17 cellular contexts compared by ENCODE assay signal in genomic region chr9:89555016-89555415, GRCh38. TPM values are rescaled to one million over a fixed set of nuclear protein-coding genes. Genes with fewer than 3 reads are reported as not detected.
A peak's percentile ranks its signal among the peaks of the same experiment; 100 is the strongest.
DNase-seq lines count a peak whose midpoint lies in the region; ATAC-seq and TF ChIP-seq lines count a peak whose summit lies in the region.
"Had no signal": no experiment of that assay in that cellular context is flagged by ENCODE, and none has a peak within 500 bp of the region (broad histone marks: within the 10 kb centered on the region; RNA-seq: fewer than 3 reads in every experiment).

No MANE protein-coding gene starts in this region.

- H3K27ac ChIP-seq in adrenal gland, result peak overlapping the region in 1 of 5 donors; percentile 51
- H3K27ac ChIP-seq in neural progenitor cell, result no peak overlapping the region
- peak overlapping the region; percentile 78 for H3K27ac ChIP-seq in upper lobe of right lung

- H3K4me1 ChIP-seq in adrenal gland (replicated peaks in 1 of 2) (no peaks in the 10 kb centered on the region), neural progenitor cell (no peaks in the 10 kb centered on the region), upper lobe of right lung (peaks cover 21% of the 10 kb centered on the region)

- no peak for DNase-seq in natural killer cell treated with Interleukin-12 subunit alpha and Interleukin-12 subunit beta and Interleukin-15 and Interleukin-18, amount 100 ng/mL, for 72 hours (ENCODE audit: low spot score)
- DNase-seq in natural killer cell (no peak), adrenal gland (peak in 5 of 7 donors; percentile 29 to 72 (median 68)), neural progenitor cell (ENCODE audit: low spot score) (no peak), upper lobe of right lung (no peak)
- DNase-seq: 8988T, GDM1, H7, KBM-7, NCI-H1092 treated with DMSO at 0.1 percent for 48 hours, NCI-H1694, NCI-H524 had no signal

- no peaks in the 10 kb centered on the region for H4K20me1 ChIP-seq in neural progenitor cell (ENCODE audit: low read depth)

- H3K9me3 ChIP-seq in adrenal gland (replicated peaks in 1 of 3), result no peaks in the 10 kb centered on the region
- H3K9me3 ChIP-seq in neural progenitor cell (ENCODE audit: low read depth), result no peaks in the 10 kb centered on the region
- H3K9me3 ChIP-seq in upper lobe of right lung, result no peaks in the 10 kb centered on the region

- H3K4me3 Mint-ChIP-seq in natural killer cell treated with Interleukin-12 subunit alpha and Interleukin-12 subunit beta and Interleukin-15 and Interleukin-18, amount 100 ng/mL, for 72 hours, result no peak overlapping the region
- H3K4me3 Mint-ChIP-seq in natural killer cell (no peak overlapping the region), neural progenitor cell (no peak overlapping the region)

- H3K36me3 Mint-ChIP-seq in natural killer cell treated with Interleukin-12 subunit alpha and Interleukin-12 subunit beta and Interleukin-15 and Interleukin-18, amount 100 ng/mL, for 72 hours, result no peaks in the 10 kb centered on the region
- H3K36me3 Mint-ChIP-seq in natural killer cell, result no peaks in the 10 kb centered on the region
- H3K36me3 Mint-ChIP-seq in neural progenitor cell, result no peaks in the 10 kb centered on the region

- H3K27me3 ChIP-seq in adrenal gland, result no peaks in the 10 kb centered on the region
- H3K27me3 ChIP-seq in neural progenitor cell, result no peaks in the 10 kb centered on the region
- no peaks in the 10 kb centered on the region for H3K27me3 ChIP-seq in upper lobe of right lung

- H3K27ac Mint-ChIP-seq in natural killer cell treated with Interleukin-12 subunit alpha and Interleukin-12 subunit beta and Interleukin-15 and Interleukin-18, amount 100 ng/mL, for 72 hours, result peak overlapping the region; percentile 5 to 77
- H3K27ac Mint-ChIP-seq in natural killer cell (no peak overlapping the region), neural progenitor cell (peak overlapping the region; percentile 73)

- intact Hi-C loops in natural killer cell (cut with micrococcal nuclease) (no loop called here), adrenal gland (cut with DNase I) (no loop called here), upper lobe of right lung (cut with DNase I) (no loop called here)

- ATAC-seq in natural killer cell treated with Interleukin-12 subunit alpha and Interleukin-12 subunit beta and Interleukin-15 and Interleukin-18, amount 100 ng/mL, for 72 hours, result no peak
- ATAC-seq in natural killer cell (no peak), upper lobe of right lung (no peak), GM21423 (IDR thresholded peaks at IDR 0.05; ENCODE audit: unreplicated experiment) (no peak), HG03432 (IDR thresholded peaks at IDR 0.05; ENCODE audit: unreplicated experiment) (no peak), HG02763 (IDR thresholded peaks at IDR 0.05; ENCODE audit: unreplicated experiment) (no peak)
- ATAC-seq: Panc1 had no signal

- H3K36me3 ChIP-seq in adrenal gland (replicated peaks in 1 of 2), result no peaks in the 10 kb centered on the region
- H3K36me3 ChIP-seq in neural progenitor cell, result no peaks in the 10 kb centered on the region
- H3K36me3 ChIP-seq in upper lobe of right lung, result no peaks in the 10 kb centered on the region

- 61 to 67% (median 62%) methylated on average over 8 of the region's 8 CpGs for WGBS in adrenal gland, 4 donors

- TF ChIP-seq CTCF in natural killer cell (IDR thresholded peaks at IDR 0.05), result no peak
- TF ChIP-seq CTCF in adrenal gland (IDR thresholded peaks at IDR 0.05), result no peak
- TF ChIP-seq CTCF in neural progenitor cell (IDR thresholded peaks at IDR 0.05), result no peak
- TF ChIP-seq CTCF in upper lobe of right lung (IDR thresholded peaks at IDR 0.05), result no peak

- H3F3A ChIP-seq in neural progenitor cell (ENCODE audit: low read depth), result no peaks in the 10 kb centered on the region

- no peak overlapping the region for H3K9ac ChIP-seq in neural progenitor cell

- H3K4me3 ChIP-seq in adrenal gland, result no peak overlapping the region
- no peak overlapping the region for H3K4me3 ChIP-seq in neural progenitor cell
- no peak overlapping the region for H3K4me3 ChIP-seq in upper lobe of right lung

- no peaks in the 10 kb centered on the region for H3K9me3 Mint-ChIP-seq in natural killer cell treated with Interleukin-12 subunit alpha and Interleukin-12 subunit beta and Interleukin-15 and Interleukin-18, amount 100 ng/mL, for 72 hours
- H3K9me3 Mint-ChIP-seq in natural killer cell, result no peaks in the 10 kb centered on the region
- H3K9me3 Mint-ChIP-seq in neural progenitor cell, result no peaks in the 10 kb centered on the region

- no peaks in the 10 kb centered on the region for H3K79me2 ChIP-seq in neural progenitor cell (ENCODE audit: low read depth)

- no peak overlapping the region for H3K4me2 ChIP-seq in neural progenitor cell

- H3K27me3 Mint-ChIP-seq in natural killer cell treated with Interleukin-12 subunit alpha and Interleukin-12 subunit beta and Interleukin-15 and Interleukin-18, amount 100 ng/mL, for 72 hours, result no peaks in the 10 kb centered on the region
- H3K27me3 Mint-ChIP-seq in natural killer cell (ENCODE audit: low read depth in 2 of 2), result no peaks in the 10 kb centered on the region
- H3K27me3 Mint-ChIP-seq in neural progenitor cell (ENCODE audit: insufficient read depth, low read depth), result peaks cover 10% of the 10 kb centered on the region

- H2AFZ ChIP-seq in neural progenitor cell (replicated peaks), result no peak overlapping the region

- no peak for TF ChIP-seq POLR2A in adrenal gland (IDR thresholded peaks at IDR 0.05)

- peaks cover 24 to 39% of the 10 kb centered on the region in 2 donors for H3K4me1 Mint-ChIP-seq in natural killer cell treated with Interleukin-12 subunit alpha and Interleukin-12 subunit beta and Interleukin-15 and Interleukin-18, amount 100 ng/mL, for 72 hours (ENCODE audit: low read depth in 2 of 2)
- H3K4me1 Mint-ChIP-seq in natural killer cell, result peaks cover 24 to 34% of the 10 kb centered on the region in 2 donors
- peaks cover 10% of the 10 kb centered on the region for H3K4me1 Mint-ChIP-seq in neural progenitor cell

RNA-seq across cellular contexts. Expression of gene GADD45G, which starts 49.8 kb away (rescaled TPM):
- total RNA-seq in natural killer cell treated with Interleukin-12 subunit alpha and Interleukin-12 subunit beta and Interleukin-15 and Interleukin-18, amount 100 ng/mL, for 72 hours, result 10 to 100 TPM; 24.3 to 68.6 TPM
- total RNA-seq in natural killer cell, result 1 to 10 TPM; 2.6 to 3.2 (median 2.8) TPM
- 100 to 1,000 TPM in 4 of 8 donors, 10 to 100 TPM in 4; 33.7 to 180 (median 93.3) TPM for total RNA-seq in adrenal gland
- polyA plus RNA-seq in adrenal gland, result 100 to 1,000 TPM in 2 of 3 donors, 1 to 10 TPM in 1; 3.3 to 294 (median 190) TPM
- total RNA-seq in neural progenitor cell (ENCODE audit: low replicate concordance), result 1.8 TPM in 1 of 2 replicates, not detected in the other
- 19.8 TPM for total RNA-seq in upper lobe of right lung
- total RNA-seq: MCF 10A had no signal

RNA-seq across cellular contexts. Expression of gene SEMA4D, which starts 57.1 kb away (rescaled TPM):
- total RNA-seq in natural killer cell treated with Interleukin-12 subunit alpha and Interleukin-12 subunit beta and Interleukin-15 and Interleukin-18, amount 100 ng/mL, for 72 hours, result 100 to 1,000 TPM; 169 to 237 TPM
- total RNA-seq in natural killer cell, result 100 to 1,000 TPM; 354 to 448 (median 420) TPM
- 10 to 100 TPM; 21.0 to 57.0 (median 27.5) TPM for total RNA-seq in adrenal gland
- polyA plus RNA-seq in adrenal gland, result 10 to 100 TPM; 11.5 to 19.6 (median 19.1) TPM
- 19.1 and 24.9 TPM in 2 replicates for total RNA-seq in neural progenitor cell (ENCODE audit: low replicate concordance)
- 46.2 TPM for total RNA-seq in upper lobe of right lung

Comparison
In these comparisons a context has a peak if more than half of its experiments do, and no peak if none do; other contexts are left out.
1. H3K27ac Mint-ChIP-seq: peak in natural killer cell treated with Interleukin-12 subunit alpha and Interleukin-12 subunit beta and Interleukin-15 and Interleukin-18, amount 100 ng/mL, for 72 hours (2 of 2) and neural progenitor cell (single experiment); none in natural killer cell (0 of 2).
2. DNase-seq: peak in adrenal gland (5 of 7); none in natural killer cell treated with Interleukin-12 subunit alpha and Interleukin-12 subunit beta and Interleukin-15 and Interleukin-18, amount 100 ng/mL, for 72 hours (single experiment), natural killer cell (single experiment), neural progenitor cell (single experiment) and upper lobe of right lung (single experiment).